In the genomic region with DNA sequence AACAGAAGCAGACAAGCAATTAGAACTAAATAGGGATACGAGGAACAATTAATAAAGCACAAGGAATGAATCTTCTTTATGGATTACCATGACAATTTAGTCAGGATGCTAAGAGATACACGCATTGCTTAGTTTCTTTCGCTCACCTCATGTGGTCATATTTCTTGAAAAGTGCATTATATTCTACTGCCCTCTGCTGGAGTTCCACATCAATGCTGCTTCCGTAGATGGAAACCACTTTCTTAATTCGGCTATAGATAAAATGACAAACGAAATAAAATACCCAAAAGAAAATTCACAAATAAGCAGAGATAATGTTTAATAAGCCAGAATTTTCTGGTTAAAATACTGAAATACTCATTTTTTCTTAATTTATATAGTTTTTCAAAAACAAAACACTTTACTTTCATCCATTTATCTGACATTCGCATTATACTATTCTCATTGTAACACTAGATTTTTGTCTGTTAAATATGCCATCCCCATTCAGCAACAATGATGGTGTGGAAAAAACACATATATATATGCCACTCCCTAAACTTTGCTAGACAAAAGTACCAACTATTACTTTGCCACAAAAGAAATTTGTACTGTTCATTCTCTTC, we compare ENCODE assay signal across 8 cellular contexts. TPM values are rescaled to one million over a fixed set of nuclear protein-coding genes. Genes with fewer than 3 reads are reported as not detected.
DNase-seq lines count a peak whose midpoint lies in the region; TF ChIP-seq lines count a peak whose summit lies in the region.

No MANE protein-coding gene starts in this region.

- TF ChIP-seq CTCF in GM10266 (IDR thresholded peaks at IDR 0.05; ENCODE audit: control insufficient read depth, insufficient read depth, low read depth, missing control alignments): peak; percentile 55
- TF ChIP-seq CTCF in MCF 10A (IDR thresholded peaks at IDR 0.05; ENCODE audit: unreplicated experiment): peak; percentile 58
- TF ChIP-seq CTCF in liver (IDR thresholded peaks at IDR 0.05; ENCODE audit: low read depth, low read length, missing input control): peak; percentile 61

- H3K27me3 Mint-ChIP-seq in MCF 10A (ENCODE audit: insufficient read depth, unreplicated experiment): no peaks in the 10 kb centered on the region

- H3K36me3 Mint-ChIP-seq in MCF 10A (ENCODE audit: insufficient read depth, unreplicated experiment): peaks cover 94% of the 10 kb centered on the region

- POLR2A ChIA-PET in MCF 10A (lab: Yijun Ruan, JAX): no interaction called here

- no peak overlapping the region for H3K4me3 Mint-ChIP-seq in MCF 10A (ENCODE audit: unreplicated experiment)

- no peaks in the 10 kb centered on the region for H3K9me3 ChIP-seq in liver (ENCODE audit: control insufficient read depth in 4 of 4, low read length in 3 of 4)

- DNase-seq in AG20443 (ENCODE audit: low spot score) (peak; percentile 55), GM10266 (ENCODE audit: extremely low spot score) (peak; percentile 49), NCI-H226 (peak; percentile 4), MCF 10A (ENCODE audit: unreplicated experiment) (peak; percentile 43), COR-L47 (lab: John Stamatoyannopoulos, UW) (no peak), occipital lobe (lab: John Stamatoyannopoulos, UW) (no peak)
- DNase-seq in activated CD8-positive, alpha-beta memory T cell treated with anti-CD3 and anti-CD28 coated beads, Interleukin-2, amount 50 U/mL, for 4 hours: no peak

- TF ChIP-seq RAD21 in liver (IDR thresholded peaks at IDR 0.05): peak; percentile 77 to 84

- WGBS in liver: 62% methylated on average over 7 of the region's 7 CpGs

- no peak overlapping the region for H3K9ac ChIP-seq in liver (ENCODE audit: low read depth in 1 of 2, low read length in 2 of 2)

- peaks cover 3 to 67% (median 52%) of the 10 kb centered on the region in 4 donors for H3K36me3 ChIP-seq in liver (ENCODE audit: control insufficient read depth in 4 of 4, insufficient read depth in 3 of 4, low read depth in 1 of 4, low read length in 3 of 4)

- no peak overlapping the region for H3K27ac ChIP-seq in liver (ENCODE audit: low read depth in 1 of 2, low read length in 2 of 2)

- BruUV-seq in MCF 10A (replicated peaks; lab: Mats Ljungman, UMichigan): no TSS peak

- H3K4me3 ChIP-seq in liver (ENCODE audit: low read depth in 1 of 3, low read length in 3 of 3): no peak overlapping the region

- H3K4me1 ChIP-seq in liver (ENCODE audit: control insufficient read depth in 4 of 4, insufficient read depth in 4 of 4, low read length in 3 of 4): no peaks in the 10 kb centered on the region

- no peaks in the 10 kb centered on the region for H3K4me1 Mint-ChIP-seq in MCF 10A (ENCODE audit: insufficient read depth, unreplicated experiment)

- no peaks in the 10 kb centered on the region for H3K9me3 Mint-ChIP-seq in MCF 10A (ENCODE audit: unreplicated experiment)

- CTCF ChIA-PET in MCF 10A (lab: Yijun Ruan, JAX): interaction anchor here (1.3 kb wide), 1 partner anchor 20 kb away, joined by 3 read pairs; no protein-coding TSS in a partner anchor

- intact Hi-C loops in MCF 10A (cut with micrococcal nuclease): loop anchor here (10.0 kb wide), 1 partner anchor 218 kb away; no protein-coding TSS in a partner anchor

- no peaks in the 10 kb centered on the region for H3K27me3 ChIP-seq in liver (ENCODE audit: control insufficient read depth in 4 of 4, insufficient read depth in 4 of 4, low read length in 3 of 4)

- H3K27ac Mint-ChIP-seq in MCF 10A (ENCODE audit: low read depth, unreplicated experiment): no peak overlapping the region

TF ChIP-seq in liver, 16 proteins besides CTCF, POLR2A, EP300 and RAD21:
- TF ChIP-seq, protein P1, sequence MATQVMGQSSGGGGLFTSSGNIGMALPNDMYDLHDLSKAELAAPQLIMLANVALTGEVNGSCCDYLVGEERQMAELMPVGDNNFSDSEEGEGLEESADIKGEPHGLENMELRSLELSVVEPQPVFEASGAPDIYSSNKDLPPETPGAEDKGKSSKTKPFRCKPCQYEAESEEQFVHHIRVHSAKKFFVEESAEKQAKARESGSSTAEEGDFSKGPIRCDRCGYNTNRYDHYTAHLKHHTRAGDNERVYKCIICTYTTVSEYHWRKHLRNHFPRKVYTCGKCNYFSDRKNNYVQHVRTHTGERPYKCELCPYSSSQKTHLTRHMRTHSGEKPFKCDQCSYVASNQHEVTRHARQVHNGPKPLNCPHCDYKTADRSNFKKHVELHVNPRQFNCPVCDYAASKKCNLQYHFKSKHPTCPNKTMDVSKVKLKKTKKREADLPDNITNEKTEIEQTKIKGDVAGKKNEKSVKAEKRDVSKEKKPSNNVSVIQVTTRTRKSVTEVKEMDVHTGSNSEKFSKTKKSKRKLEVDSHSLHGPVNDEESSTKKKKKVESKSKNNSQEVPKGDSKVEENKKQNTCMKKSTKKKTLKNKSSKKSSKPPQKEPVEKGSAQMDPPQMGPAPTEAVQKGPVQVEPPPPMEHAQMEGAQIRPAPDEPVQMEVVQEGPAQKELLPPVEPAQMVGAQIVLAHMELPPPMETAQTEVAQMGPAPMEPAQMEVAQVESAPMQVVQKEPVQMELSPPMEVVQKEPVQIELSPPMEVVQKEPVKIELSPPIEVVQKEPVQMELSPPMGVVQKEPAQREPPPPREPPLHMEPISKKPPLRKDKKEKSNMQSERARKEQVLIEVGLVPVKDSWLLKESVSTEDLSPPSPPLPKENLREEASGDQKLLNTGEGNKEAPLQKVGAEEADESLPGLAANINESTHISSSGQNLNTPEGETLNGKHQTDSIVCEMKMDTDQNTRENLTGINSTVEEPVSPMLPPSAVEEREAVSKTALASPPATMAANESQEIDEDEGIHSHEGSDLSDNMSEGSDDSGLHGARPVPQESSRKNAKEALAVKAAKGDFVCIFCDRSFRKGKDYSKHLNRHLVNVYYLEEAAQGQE (IDR thresholded peaks at IDR 0.05): no peak
- TF ChIP-seq HNF4A (conservative IDR thresholded peaks at IDR 0.05): no peak
- TF ChIP-seq EGR1 (IDR thresholded peaks at IDR 0.05; ENCODE audit: low read depth in 2 of 2): no peak
- no peak for TF ChIP-seq NR2F2 (IDR thresholded peaks at IDR 0.05)
- TF ChIP-seq, protein P2, sequence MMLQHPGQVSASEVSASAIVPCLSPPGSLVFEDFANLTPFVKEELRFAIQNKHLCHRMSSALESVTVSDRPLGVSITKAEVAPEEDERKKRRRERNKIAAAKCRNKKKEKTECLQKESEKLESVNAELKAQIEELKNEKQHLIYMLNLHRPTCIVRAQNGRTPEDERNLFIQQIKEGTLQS (IDR thresholded peaks at IDR 0.05): no peak

RNA-seq across cellular contexts. Expression of a gene that starts 22.0 kb away (rescaled TPM):
- 10.5 and 10.9 TPM in 2 replicates for total RNA-seq in MCF 10A (2022)
- total RNA-seq in liver: 1 to 10 TPM; 5.5 to 7.8 TPM
- polyA plus RNA-seq in liver: 1 to 10 TPM; 1.2 to 2.2 TPM
- 27.0 TPM for total RNA-seq in occipital lobe

Comparison
In these comparisons a context has a peak if more than half of its experiments do, and no peak if none do; other contexts are left out.
1. DNase-seq: peak in AG20443 (single experiment), GM10266 (single experiment), NCI-H226 (single experiment) and MCF 10A (single experiment); none in COR-L47 (single experiment), occipital lobe (single experiment) and activated CD8-positive, alpha-beta memory T cell treated with anti-CD3 and anti-CD28 coated beads, Interleukin-2, amount 50 U/mL, for 4 hours (single experiment).
2. Peak in every context shown above with its lines, with median percentiles within 50 percentile points of each other: CTCF ChIP-seq.